19 cellular contexts compared by ENCODE assay signal in genomic region chr6:35677456-35677855, GRCh38. TPM values are rescaled to one million over a fixed set of nuclear protein-coding genes. Genes with fewer than 3 reads are reported as not detected.
DNase-seq lines count a peak whose midpoint lies in the region; ATAC-seq and TF ChIP-seq lines count a peak whose summit lies in the region.
"Had no signal": no experiment of that assay in that cellular context is flagged by ENCODE, and none has a peak within 500 bp of the region (broad histone marks: within the 10 kb centered on the region; RNA-seq: fewer than 3 reads in every experiment).

No MANE protein-coding gene starts in this region.

- no peak overlapping the region for H3K4me3 ChIP-seq in CD8-positive, alpha-beta memory T cell (ENCODE audit: low read length)
- H3K4me3 ChIP-seq in mesenchymal stem cell (ENCODE audit: insufficient read depth in 1 of 2, low read depth in 1 of 2, low read length in 2 of 2), result no peak overlapping the region
- H3K4me3 ChIP-seq: colonic mucosa, Peyer's patch, smooth muscle cell had no signal

- intact Hi-C loops in CD14-positive monocyte (cut with micrococcal nuclease), result loop anchor here in 1 of 2 donors (10.0 kb wide), 1 partner anchor 73 kb away; no protein-coding TSS in a partner anchor

- H3K27ac ChIP-seq in CD8-positive, alpha-beta memory T cell (ENCODE audit: low read depth, low read length), result no peak overlapping the region
- H3K27ac ChIP-seq in mesenchymal stem cell (ENCODE audit: low read length, poor library complexity, severe bottlenecking), result peak overlapping the region; percentile 68
- H3K27ac ChIP-seq: colonic mucosa, esophagus muscularis mucosa, parathyroid adenoma, Peyer's patch had no signal

- WGBS in mesenchymal stem cell, result 99% methylated on average over 2 of the region's 2 CpGs

- H4K91ac ChIP-seq in mesenchymal stem cell (ENCODE audit: low read length), result no peak overlapping the region

- POLR2A ChIA-PET in CD8-positive, alpha-beta memory T cell (lab: Charles Lee), result interaction anchor here (0.5 to 1.6 kb wide), 4 partner anchors 9 to 169 kb away, joined by 3 to 5 read pairs (median 4); partner anchors contain the start of gene FKBP5
- POLR2A ChIA-PET in T-cell (lab: Charles Lee), result interaction anchor here in 1 of 2 donors (0.7 kb wide), 1 partner anchor 35 kb away, joined by 5 read pairs; no protein-coding TSS in a partner anchor

- no peak for ATAC-seq in T-cell (replicated peaks in 1 of 4)
- no peak for ATAC-seq in GM18517 (IDR thresholded peaks at IDR 0.05; ENCODE audit: unreplicated experiment)

- H3K27me3 Mint-ChIP-seq in CD14-positive monocyte (ENCODE audit: low read depth in 3 of 3) (peaks cover 0 to 1% (median 0%) of the 10 kb centered on the region in 3 donors), T-cell (no peaks in the 10 kb centered on the region)
- H3K27me3 Mint-ChIP-seq in CD8-positive, alpha-beta memory T cell, result no peaks in the 10 kb centered on the region
- H3K27me3 Mint-ChIP-seq: stimulated activated naive CD8-positive, alpha-beta T cell treated with anti-CD3 and anti-CD28 coated beads, Interleukin-15, Interleukin-2, amounts not matched to agents 100 ng/mL and 50 ng/mL, for 24 hours had no signal

- peak overlapping the region in 5 of 7 donors; percentile 30 to 81 (median 72) for H3K27ac Mint-ChIP-seq in CD14-positive monocyte
- H3K27ac Mint-ChIP-seq in CD8-positive, alpha-beta memory T cell, result peak overlapping the region in 6 of 8 donors; percentile 18 to 74 (median 46)
- peak overlapping the region; percentile 86 to 93 for H3K27ac Mint-ChIP-seq in T-cell

- no peak overlapping the region for H2BK120ac ChIP-seq in mesenchymal stem cell (ENCODE audit: low read depth, low read length)

- H2AK5ac ChIP-seq in mesenchymal stem cell (ENCODE audit: low read length, severe bottlenecking), result no peak overlapping the region

- H3K4me1 Mint-ChIP-seq in CD14-positive monocyte, result peaks cover 59% of the 10 kb centered on the region
- H3K4me1 Mint-ChIP-seq in CD8-positive, alpha-beta memory T cell, result peaks cover 74 to 98% (median 94%) of the 10 kb centered on the region in 3 donors
- peaks cover 90 to 99% (median 95%) of the 10 kb centered on the region in 3 donors for H3K4me1 Mint-ChIP-seq in T-cell

- no peak overlapping the region for H2BK12ac ChIP-seq in mesenchymal stem cell (ENCODE audit: low read length in 2 of 2)

- no peak overlapping the region for H3K14ac ChIP-seq in mesenchymal stem cell (ENCODE audit: low read length in 2 of 2)

- H3K18ac ChIP-seq in mesenchymal stem cell (ENCODE audit: low read depth in 1 of 2, low read length in 2 of 2), result no peak overlapping the region

- no peak overlapping the region for H3K9ac ChIP-seq in mesenchymal stem cell (ENCODE audit: low read length)
- H3K9ac ChIP-seq: parathyroid adenoma had no signal

- H4K8ac ChIP-seq in mesenchymal stem cell (ENCODE audit: low read length), result no peak overlapping the region

- H3K36me3 ChIP-seq in CD8-positive, alpha-beta memory T cell (ENCODE audit: insufficient read depth, low read length), result no peaks in the 10 kb centered on the region
- H3K36me3 ChIP-seq in mesenchymal stem cell (ENCODE audit: control insufficient read depth in 1 of 2, insufficient read depth in 2 of 2, low read depth in 1 of 2, low read length in 2 of 2), result no peaks in the 10 kb centered on the region
- H3K36me3 ChIP-seq: colonic mucosa had no signal

- H2BK15ac ChIP-seq in mesenchymal stem cell (ENCODE audit: low read depth, poor library complexity, severe bottlenecking), result no peak overlapping the region

- no peak for TF ChIP-seq CTCF in CD14-positive monocyte (IDR thresholded peaks at IDR 0.05)

- peaks cover 76% of the 10 kb centered on the region for H3K4me1 ChIP-seq in CD8-positive, alpha-beta memory T cell (ENCODE audit: insufficient read depth, low read length)
- H3K4me1 ChIP-seq in mesenchymal stem cell (ENCODE audit: control insufficient read depth, insufficient read depth, low read depth, low read length), result peaks cover 4% of the 10 kb centered on the region

- H3K9me3 Mint-ChIP-seq in CD14-positive monocyte (no peaks in the 10 kb centered on the region), T-cell (no peaks in the 10 kb centered on the region)
- no peaks in the 10 kb centered on the region for H3K9me3 Mint-ChIP-seq in CD8-positive, alpha-beta memory T cell
- H3K9me3 Mint-ChIP-seq: stimulated activated naive CD8-positive, alpha-beta T cell treated with anti-CD3 and anti-CD28 coated beads, Interleukin-15, Interleukin-2, amounts not matched to agents 100 ng/mL and 50 ng/mL, for 24 hours had no signal

- H3K27me3 ChIP-seq in CD8-positive, alpha-beta memory T cell (ENCODE audit: insufficient read depth, low read length, poor library complexity, severe bottlenecking), result no peaks in the 10 kb centered on the region
- no peaks in the 10 kb centered on the region for H3K27me3 ChIP-seq in mesenchymal stem cell (ENCODE audit: control insufficient read depth in 1 of 2, insufficient read depth in 1 of 2, low read length in 2 of 2)
- H3K27me3 ChIP-seq: colonic mucosa, esophagus muscularis mucosa, Peyer's patch had no signal

- DNase-seq in CD14-positive monocyte (ENCODE audit: low spot score) (no peak), T-cell (no peak), mesenchymal stem cell (no peak), NCI-H2029 (lab: John Stamatoyannopoulos, UW) (no peak), cerebellum (ENCODE audit: low spot score) (no peak)
- no peak for DNase-seq in CD8-positive, alpha-beta memory T cell
- DNase-seq: activated CD4-positive, CD25-positive, alpha-beta regulatory T cell; colonic mucosa; head of caudate nucleus; islet precursor cell; KG1; NCI-H146; NCI-H526 treated with DMSO at 0.1 percent for 48 hours; Peyer's patch had no signal

- no peak overlapping the region for H3K4me2 ChIP-seq in mesenchymal stem cell (ENCODE audit: low read length, poor library complexity, severe bottlenecking)

- H3K4ac ChIP-seq in mesenchymal stem cell (ENCODE audit: low read depth in 1 of 2, low read length in 2 of 2), result no peak overlapping the region

- CTCF ChIA-PET in CD8-positive, alpha-beta memory T cell (lab: Charles Lee), result interaction anchor here (1.1 to 2.3 kb wide), 3 partner anchors 10 to 85 kb away, joined by 3 to 9 read pairs (median 3); partner anchors contain the start of gene ARMC12
- CTCF ChIA-PET in T-cell (lab: Charles Lee), result interaction anchor here (0.9 to 2.0 kb wide), 6 partner anchors 8 to 59 kb away, joined by 3 to 9 read pairs (median 5); no protein-coding TSS in a partner anchor

- H3K79me1 ChIP-seq in mesenchymal stem cell (replicated peaks; ENCODE audit: low read length, poor library complexity, severe bottlenecking), result peaks cover 3% of the 10 kb centered on the region

- H3K36me3 Mint-ChIP-seq in CD14-positive monocyte, result peaks cover 22 to 28% of the 10 kb centered on the region in 2 donors
- H3K36me3 Mint-ChIP-seq in CD8-positive, alpha-beta memory T cell, result peaks cover 7 to 30% (median 10%) of the 10 kb centered on the region in 3 donors
- peaks cover 19% of the 10 kb centered on the region for H3K36me3 Mint-ChIP-seq in T-cell

- H3K23ac ChIP-seq in mesenchymal stem cell (ENCODE audit: low read length in 2 of 2), result no peak overlapping the region

- no peak overlapping the region for H2AFZ ChIP-seq in mesenchymal stem cell (ENCODE audit: low read depth, low read length)
- H2AFZ ChIP-seq: parathyroid adenoma had no signal

- no peaks in the 10 kb centered on the region for H3K9me3 ChIP-seq in CD8-positive, alpha-beta memory T cell (ENCODE audit: low read length)
- H3K9me3 ChIP-seq in mesenchymal stem cell (ENCODE audit: control insufficient read depth, low read length), result no peaks in the 10 kb centered on the region
- H3K9me3 ChIP-seq: colonic mucosa, esophagus muscularis mucosa, Peyer's patch had no signal

- no peak overlapping the region for H3K4me3 Mint-ChIP-seq in CD14-positive monocyte
- H3K4me3 Mint-ChIP-seq in CD8-positive, alpha-beta memory T cell, result peak overlapping the region in 1 of 7 donors; percentile 62
- peak overlapping the region in 2 of 3 donors; percentile 19 to 50 for H3K4me3 Mint-ChIP-seq in T-cell

- H2BK5ac ChIP-seq in mesenchymal stem cell (ENCODE audit: low read depth, low read length, poor library complexity, severe bottlenecking), result peak overlapping the region; percentile 63

RNA-seq across cellular contexts. Expression of gene FKBP5, which starts 11.3 kb away (rescaled TPM):
- polyA plus RNA-seq in CD14-positive monocyte, result 10 to 100 TPM; 56.9 to 58.5 TPM
- 10 to 100 TPM; 55.7 to 58.8 TPM for total RNA-seq in CD8-positive, alpha-beta memory T cell
- 192 TPM for polyA plus RNA-seq in CD8-positive, alpha-beta memory T cell
- total RNA-seq in T-cell (100 to 1,000 TPM in 1 of 5 donors, 10 to 100 TPM in 4; 61.4 to 130 (median 63.9) TPM), cerebellum (4.6 TPM)
- 112 TPM for polyA plus RNA-seq in mesenchymal stem cell (2013, experiment 1 of 2)
- polyA plus RNA-seq in mesenchymal stem cell (2013, experiment 2 of 2), result 113 TPM

RNA-seq across cellular contexts. Expression of gene ARMC12, which starts 59.4 kb away (rescaled TPM):
- polyA plus RNA-seq in CD14-positive monocyte, result not detected
- total RNA-seq in CD8-positive, alpha-beta memory T cell, result under 1 TPM; 0.37 to 0.38 TPM
- polyA plus RNA-seq in CD8-positive, alpha-beta memory T cell, result 0.26 TPM
- total RNA-seq in T-cell, result 1 to 10 TPM in 2 of 5 donors, under 1 TPM in 3; 0.63 to 1.8 (median 0.90) TPM
- polyA plus RNA-seq in mesenchymal stem cell (2013, experiment 1 of 2), result 0.39 TPM
- 0.37 TPM for polyA plus RNA-seq in mesenchymal stem cell (2013, experiment 2 of 2)
- 0.54 TPM for total RNA-seq in cerebellum
- polyA plus RNA-seq: smooth muscle cell had no signal

Comparison
In these comparisons a context has a peak if more than half of its experiments do, and no peak if none do; other contexts are left out.
1. H3K4me3 Mint-ChIP-seq: peak in T-cell (2 of 3); none in CD14-positive monocyte (0 of 2).
2. RNA of gene FKBP5, which starts 11.3 kb away (total RNA-seq): 61.4 to 130 TPM in T-cell and 55.7 to 58.8 TPM in CD8-positive, alpha-beta memory T cell; 4.6 TPM in cerebellum (single experiment); every median in the first group is over 10 times any median in the second.
3. Peak in every context shown above with its lines, with median percentiles within 50 percentile points of each other: H3K27ac Mint-ChIP-seq.